24 cellular contexts compared by ENCODE assay signal in the genomic region with DNA sequence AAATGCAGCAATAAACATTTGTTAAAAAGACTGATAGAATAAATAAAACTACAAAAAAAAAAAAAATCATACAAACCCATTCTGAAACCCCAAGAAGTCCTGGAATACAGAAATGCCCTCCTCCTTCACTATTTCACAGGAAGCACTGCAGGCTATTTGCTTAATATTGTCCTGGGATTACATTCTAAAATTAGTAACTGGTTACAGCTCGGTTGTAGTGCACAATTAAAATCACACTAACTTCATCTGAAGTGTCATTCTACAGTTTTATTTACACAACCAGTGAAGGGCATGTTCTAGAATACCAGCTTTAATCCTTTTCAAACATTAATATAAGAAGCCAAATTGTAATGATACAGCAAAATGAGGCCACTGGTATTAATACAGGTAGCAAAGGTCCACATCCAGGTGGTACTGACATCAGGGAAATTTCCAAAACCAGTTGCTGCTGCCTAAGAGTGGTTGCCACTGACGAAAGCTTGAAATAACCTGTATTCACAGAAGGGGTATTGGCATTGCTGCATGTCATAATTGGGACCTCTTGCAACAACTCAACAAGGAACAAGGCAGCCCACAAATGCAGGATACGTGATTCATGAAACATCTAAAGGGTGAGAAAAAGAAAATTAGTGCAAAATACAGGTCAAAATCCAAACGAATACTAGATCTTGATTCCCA. TPM values are rescaled to one million over a fixed set of nuclear protein-coding genes. Genes with fewer than 3 reads are reported as not detected.
DNase-seq lines count a peak whose midpoint lies in the region; FAIRE-seq and TF ChIP-seq lines count a peak whose summit lies in the region.
"Had no signal": no experiment of that assay in that cellular context is flagged by ENCODE, and none has a peak within 500 bp of the region (broad histone marks: within the 10 kb centered on the region; RNA-seq: fewer than 3 reads in every experiment).

No MANE protein-coding gene starts in this region.

- H3K4me1 ChIP-seq in ACC112 (ENCODE audit: control insufficient read depth, insufficient read depth, low read length, unreplicated experiment) (no peaks in the 10 kb centered on the region), endothelial cell of umbilical vein (ENCODE audit: control insufficient read depth, extremely low read depth, insufficient read depth, low read length) (no peaks in the 10 kb centered on the region)
- H3K4me1 ChIP-seq: BE2C had no signal

- H3K27me3 ChIP-seq in ACC112 (ENCODE audit: insufficient read depth, low read length) (no peaks in the 10 kb centered on the region), endothelial cell of umbilical vein (ENCODE audit: control insufficient read depth in 2 of 2, insufficient read depth in 2 of 2, low read length in 2 of 2) (no peaks in the 10 kb centered on the region)
- H3K27me3 ChIP-seq: BE2C, esophagus muscularis mucosa had no signal

- dilution Hi-C loops in endothelial cell of umbilical vein (cut with MboI; ENCODE audit: extremely low pct_ligation_motif_present, low sequenced_read_pairs), result no loop called here

- TSS peak; percentile 43 for BruUV-seq in endothelial cell of umbilical vein (replicated peaks; lab: Mats Ljungman, UMichigan)

- TF ChIP-seq CTCF in 22Rv1 (IDR thresholded peaks at IDR 0.05) (no peak), endothelial cell of umbilical vein (IDR thresholded peaks at IDR 0.05; ENCODE audit: extremely low read depth in 1 of 2, insufficient read depth in 1 of 2, low read depth in 1 of 2, low read length in 2 of 2) (no peak)

- H3K9ac ChIP-seq in endothelial cell of umbilical vein (replicated peaks; ENCODE audit: extremely low read depth, insufficient read depth, low read length), result no peak overlapping the region

- H3K79me2 ChIP-seq in ACC112 (ENCODE audit: control insufficient read depth, insufficient read depth, low read length, unreplicated experiment) (peaks cover 29% of the 10 kb centered on the region), endothelial cell of umbilical vein (ENCODE audit: control insufficient read depth, insufficient read depth, low read length) (peaks cover 32% of the 10 kb centered on the region)

- H3K9me3 ChIP-seq in endothelial cell of umbilical vein (replicated peaks; ENCODE audit: control insufficient read depth, insufficient read depth, low read length), result no peaks in the 10 kb centered on the region
- H3K9me3 ChIP-seq: BE2C, esophagus muscularis mucosa had no signal

- DNase-seq in NCI-H345 (lab: John Stamatoyannopoulos, UW) (peak; percentile 25), endothelial cell of umbilical vein (ENCODE audit: low read depth, low spot score) (no peak), superior temporal gyrus (ENCODE audit: extremely low spot score) (no peak), NCI-H187 (lab: John Stamatoyannopoulos, UW) (no peak)
- DNase-seq in activated T-helper 2 cell treated with anti-CD3 and anti-CD28 coated beads, Interferon-gamma antibody, Interleukin-2, Interleukin-4, amounts not matched to agents 10 μg/mL and 5 μg/mL and 100 μg/mL, durations not matched to agents 14 hours and 24 hours and 36 hours (ENCODE audit: low spot score), result no peak
- DNase-seq: activated CD4-positive, alpha-beta T cell treated with anti-CD3 and anti-CD28 coated beads, Interleukin-2, amount 50 U/mL, for 4 hours; activated naive CD8-positive, alpha-beta T cell treated with anti-CD3 and anti-CD28 coated beads, Interleukin-2, amount 10 ng/mL, durations not matched to agents 7 days and 5 days; activated T-cell treated with anti-CD3 and anti-CD28 coated beads, Interleukin-2, amount 50 U/mL, for 1 hour; BE2C; glutamatergic neuron; H9; immature natural killer cell; naive thymus-derived CD8-positive, alpha-beta T cell; NCI-H748 treated with DMSO at 0.1 percent for 48 hours; posterior cingulate gyrus; RPMI8226; stimulated activated CD4-positive, alpha-beta T cell treated with anti-CD3 and anti-CD28 coated beads, Interleukin-4, amount 100 ng/mL, for 24 hours; SW 1271 had no signal

- H3K4me3 ChIP-seq in ACC112 (ENCODE audit: low read depth, low read length) (no peak overlapping the region), endothelial cell of umbilical vein (replicated peaks in 1 of 3; ENCODE audit: insufficient read depth in 1 of 3, low read depth in 1 of 3, low read length in 3 of 3) (no peak overlapping the region)
- H3K4me3 ChIP-seq: esophagus muscularis mucosa had no signal

- H3K4me3 Mint-ChIP-seq in activated T-helper 2 cell treated with anti-CD3 and anti-CD28 coated beads, Interferon-gamma antibody, Interleukin-2, Interleukin-4, amounts not matched to agents 10 μg/mL and 5 μg/mL and 100 μg/mL, durations not matched to agents 14 hours and 24 hours and 36 hours (ENCODE audit: low read depth), result no peak overlapping the region
- H3K4me3 Mint-ChIP-seq: activated naive CD8-positive, alpha-beta T cell treated with anti-CD3 and anti-CD28 coated beads, Interleukin-2, amount 10 ng/mL, durations not matched to agents 7 days and 5 days; H9; immature natural killer cell; memory B cell; naive thymus-derived CD8-positive, alpha-beta T cell had no signal

- intact Hi-C loops in endothelial cell of umbilical vein (cut with micrococcal nuclease), result no loop called here
- intact Hi-C loops in activated T-helper 2 cell treated with anti-CD3 and anti-CD28 coated beads, Interferon-gamma antibody, Interleukin-2, Interleukin-4, amounts not matched to agents 10 μg/mL and 5 μg/mL and 100 μg/mL, durations not matched to agents 14 hours and 24 hours and 36 hours (cut with micrococcal nuclease), result no loop called here

- CTCF ChIA-PET in endothelial cell of umbilical vein (lab: Charles Lee), result no interaction called here

- H3K36me3 ChIP-seq in ACC112 (ENCODE audit: insufficient read depth, low read length) (peaks cover 34% of the 10 kb centered on the region), endothelial cell of umbilical vein (ENCODE audit: control insufficient read depth in 2 of 2, extremely low read depth in 1 of 2, insufficient read depth in 2 of 2, low read length in 2 of 2) (peaks cover 6 to 19% of the 10 kb centered on the region in 2 experiments)

- TF ChIP-seq POLR2A in endothelial cell of umbilical vein (IDR thresholded peaks at IDR 0.05; ENCODE audit: low read depth, low read length), result no peak

- peaks cover 76% of the 10 kb centered on the region for H3K36me3 Mint-ChIP-seq in activated T-helper 2 cell treated with anti-CD3 and anti-CD28 coated beads, Interferon-gamma antibody, Interleukin-2, Interleukin-4, amounts not matched to agents 10 μg/mL and 5 μg/mL and 100 μg/mL, durations not matched to agents 14 hours and 24 hours and 36 hours (ENCODE audit: low read depth)

- FAIRE-seq in endothelial cell of umbilical vein (lab: Jason Lieb, UNC), result no peak
- FAIRE-seq: bronchial epithelial cell, GM18507 had no signal

- no peak overlapping the region for H3K27ac Mint-ChIP-seq in activated T-helper 2 cell treated with anti-CD3 and anti-CD28 coated beads, Interferon-gamma antibody, Interleukin-2, Interleukin-4, amounts not matched to agents 10 μg/mL and 5 μg/mL and 100 μg/mL, durations not matched to agents 14 hours and 24 hours and 36 hours
- H3K27ac Mint-ChIP-seq: activated naive CD8-positive, alpha-beta T cell treated with anti-CD3 and anti-CD28 coated beads, Interleukin-2, amount 10 ng/mL, durations not matched to agents 7 days and 5 days; memory B cell had no signal

- H4K20me1 ChIP-seq in endothelial cell of umbilical vein (replicated peaks; ENCODE audit: control insufficient read depth, extremely low read depth, insufficient read depth, low read length), result peaks cover 2% of the 10 kb centered on the region

- peaks cover 20% of the 10 kb centered on the region for H3K4me1 Mint-ChIP-seq in activated T-helper 2 cell treated with anti-CD3 and anti-CD28 coated beads, Interferon-gamma antibody, Interleukin-2, Interleukin-4, amounts not matched to agents 10 μg/mL and 5 μg/mL and 100 μg/mL, durations not matched to agents 14 hours and 24 hours and 36 hours (ENCODE audit: low read depth)

- no peaks in the 10 kb centered on the region for H3K27me3 Mint-ChIP-seq in activated T-helper 2 cell treated with anti-CD3 and anti-CD28 coated beads, Interferon-gamma antibody, Interleukin-2, Interleukin-4, amounts not matched to agents 10 μg/mL and 5 μg/mL and 100 μg/mL, durations not matched to agents 14 hours and 24 hours and 36 hours (ENCODE audit: low read depth)
- H3K27me3 Mint-ChIP-seq: activated naive CD8-positive, alpha-beta T cell treated with anti-CD3 and anti-CD28 coated beads, Interleukin-2, amount 10 ng/mL, durations not matched to agents 7 days and 5 days; memory B cell; naive thymus-derived CD8-positive, alpha-beta T cell had no signal

- POLR2A ChIA-PET in endothelial cell of umbilical vein (lab: Charles Lee), result no interaction called here

- peak overlapping the region; percentile 47 for H3K27ac ChIP-seq in 22Rv1
- H3K27ac ChIP-seq in ACC112 (ENCODE audit: low read depth, low read length), result peak overlapping the region; percentile 29; the same call in 1 of the 2 replicates
- no peak overlapping the region for H3K27ac ChIP-seq in endothelial cell of umbilical vein (ENCODE audit: insufficient read depth, low read depth, low read length)
- H3K27ac ChIP-seq: esophagus muscularis mucosa had no signal

- no peak overlapping the region for H3K4me2 ChIP-seq in endothelial cell of umbilical vein (ENCODE audit: insufficient read depth, low read length)

- H2AFZ ChIP-seq in ACC112 (ENCODE audit: low read length, unreplicated experiment) (no peak overlapping the region), endothelial cell of umbilical vein (ENCODE audit: low read depth, low read length) (no peak overlapping the region)

- no peaks in the 10 kb centered on the region for H3K9me1 ChIP-seq in endothelial cell of umbilical vein (replicated peaks; ENCODE audit: control insufficient read depth, extremely low read depth, insufficient read depth, low read length)

- no peaks in the 10 kb centered on the region for H3K9me3 Mint-ChIP-seq in activated T-helper 2 cell treated with anti-CD3 and anti-CD28 coated beads, Interferon-gamma antibody, Interleukin-2, Interleukin-4, amounts not matched to agents 10 μg/mL and 5 μg/mL and 100 μg/mL, durations not matched to agents 14 hours and 24 hours and 36 hours
- H3K9me3 Mint-ChIP-seq: activated naive CD8-positive, alpha-beta T cell treated with anti-CD3 and anti-CD28 coated beads, Interleukin-2, amount 10 ng/mL, durations not matched to agents 7 days and 5 days; H9; immature natural killer cell; memory B cell; naive thymus-derived CD8-positive, alpha-beta T cell had no signal

RNA-seq across cellular contexts. Expression of gene AKIRIN2, which starts 26.9 kb away (rescaled TPM):
- 46.1 and 46.4 TPM in 2 replicates for total RNA-seq in endothelial cell of umbilical vein
- 15.9 and 19.0 TPM in 2 replicates for polyA plus RNA-seq in endothelial cell of umbilical vein
- 16.6 and 17.4 TPM in 2 replicates for polyA plus RNA-seq in endothelial cell of umbilical vein (2011; cell fraction: cytosol; rRNA removed)
- 13.3 and 19.3 TPM in 2 replicates for polyA plus RNA-seq in endothelial cell of umbilical vein (2011; cell fraction: nucleus; rRNA removed)
- polyA plus RNA-seq in endothelial cell of umbilical vein (2012), result 29.9 and 32.0 TPM in 2 replicates
- 12.6 and 13.6 TPM in 2 replicates for polyA minus RNA-seq in endothelial cell of umbilical vein
- 15.2 TPM for polyA minus RNA-seq in endothelial cell of umbilical vein (2011; cell fraction: cytosol; rRNA and poly(A)+ RNA removed)
- 23.7 and 24.4 TPM in 2 replicates for polyA minus RNA-seq in endothelial cell of umbilical vein (2011; cell fraction: nucleus; rRNA and poly(A)+ RNA removed)
- 41.9 and 42.0 TPM in 2 replicates for total RNA-seq in activated T-helper 2 cell treated with anti-CD3 and anti-CD28 coated beads, Interferon-gamma antibody, Interleukin-2, Interleukin-4, amounts not matched to agents 10 μg/mL and 5 μg/mL and 100 μg/mL, durations not matched to agents 14 hours and 24 hours and 36 hours
